2 cellular contexts compared by ENCODE assay signal in genomic region chr2:99140860-99141109, GRCh38.
TF ChIP-seq lines count a peak whose summit lies in the region.

No MANE protein-coding gene starts in this region.

TF ChIP-seq in GM12878, 131 proteins besides CTCF, POLR2A, EP300 and RAD21:
- TF ChIP-seq PAX5 (IDR thresholded peaks at IDR 0.05; ENCODE audit: borderline replicate concordance, low read depth, low read length): no peak
- 0 out of 2 replicates have a peak, but pooled peaks have one; percentile 19 for TF ChIP-seq GATAD2B (conservative IDR thresholded peaks at IDR 0.05; ENCODE audit: low read depth)
- TF ChIP-seq RFX5 (IDR thresholded peaks at IDR 0.05; ENCODE audit: low read depth, low read length): no peak
- TF ChIP-seq E2F4 (IDR thresholded peaks at IDR 0.05; ENCODE audit: low read depth, low read length): no peak
- peak; percentile 30; the same call in 1 of the 2 replicates for TF ChIP-seq IKZF1 (conservative IDR thresholded peaks at IDR 0.05)
- peak; percentile 77; the same call in 1 of the 2 replicates for TF ChIP-seq POLR2AphosphoS5 (IDR thresholded peaks at IDR 0.05; ENCODE audit: low read length)
- no peak for TF ChIP-seq ZSCAN29 (IDR thresholded peaks at IDR 0.05)
- peak; percentile 65; the same call in 1 of the 2 replicates for TF ChIP-seq SMAD5 (IDR thresholded peaks at IDR 0.05; ENCODE audit: low read depth)
- 0 out of 2 replicates have a peak, but pooled peaks have one; percentile 15 for TF ChIP-seq DPF2 (IDR thresholded peaks at IDR 0.05)
- TF ChIP-seq IKZF2 (IDR thresholded peaks at IDR 0.05): peak in 1 of 2 experiments; percentile 35; a peak in 1 of 4 replicates
- TF ChIP-seq RAD51 (IDR thresholded peaks at IDR 0.05): no peak
- peak; percentile 59; the same call in 1 of the 2 replicates for TF ChIP-seq TCF3 (IDR thresholded peaks at IDR 0.05; ENCODE audit: borderline replicate concordance, insufficient read depth, low read depth, low read length)
- TF ChIP-seq JUND (IDR thresholded peaks at IDR 0.05; ENCODE audit: low read depth, low read length): no peak
- TF ChIP-seq BACH1 (IDR thresholded peaks at IDR 0.05; ENCODE audit: borderline replicate concordance): peak; percentile 26; the same call in 1 of the 2 replicates
- TF ChIP-seq TBL1XR1 (IDR thresholded peaks at IDR 0.05; ENCODE audit: low read depth, low read length): 0 out of 2 replicates have a peak, but pooled peaks have one; percentile 17
- TF ChIP-seq SKIL (IDR thresholded peaks at IDR 0.05; ENCODE audit: low read depth, poor library complexity, severe bottlenecking): no peak

TF ChIP-seq in liver, 16 proteins besides CTCF, POLR2A, EP300 and RAD21:
- no peak for TF ChIP-seq GABPA (IDR thresholded peaks at IDR 0.05 in 1 of 2, conservative IDR thresholded peaks at IDR 0.05 in 1 of 2)
- TF ChIP-seq NR2F2 (IDR thresholded peaks at IDR 0.05): no peak
- no peak for TF ChIP-seq ZBTB33 (IDR thresholded peaks at IDR 0.05)
- TF ChIP-seq YY1 (IDR thresholded peaks at IDR 0.05): no peak
- TF ChIP-seq HNF4G (IDR thresholded peaks at IDR 0.05): no peak
- no peak for TF ChIP-seq HNF4A (conservative IDR thresholded peaks at IDR 0.05)
- no peak for TF ChIP-seq JUND (IDR thresholded peaks at IDR 0.05)
- no peak for TF ChIP-seq MAX (IDR thresholded peaks at IDR 0.05)
- TF ChIP-seq ATF3 (IDR thresholded peaks at IDR 0.05): no peak
- no peak for TF ChIP-seq RXRA (IDR thresholded peaks at IDR 0.05)
- TF ChIP-seq FOXA2 (IDR thresholded peaks at IDR 0.05): no peak
- TF ChIP-seq TAF1 (conservative IDR thresholded peaks at IDR 0.05): no peak
- TF ChIP-seq REST (IDR thresholded peaks at IDR 0.05): no peak
- TF ChIP-seq SP1 (IDR thresholded peaks at IDR 0.05): no peak
- TF ChIP-seq FOXA1 (IDR thresholded peaks at IDR 0.05): no peak
- no peak for TF ChIP-seq EGR1 (IDR thresholded peaks at IDR 0.05; ENCODE audit: low read depth in 2 of 2)
